8 cellular contexts compared by ENCODE assay signal in genomic region chr9:35553670-35554543, GRCh38. TPM values are rescaled to one million over a fixed set of nuclear protein-coding genes. Genes with fewer than 3 reads are reported as not detected.
DNase-seq lines count a peak whose midpoint lies in the region; ATAC-seq, FAIRE-seq and TF ChIP-seq lines count a peak whose summit lies in the region.

No MANE protein-coding gene starts in this region.

- CTCF ChIA-PET in PC-9 (lab: Charles Lee): interaction anchor here (0.5 to 1.9 kb wide), 5 partner anchors 33 to 662 kb away, joined by 3 to 17 read pairs (median 5); no protein-coding TSS in a partner anchor
- CTCF ChIA-PET in K562 (lab: Yijun Ruan, JAX; ENCODE audit: low intra/inter-chr PET ratio): interaction anchor here (0.6 to 1.7 kb wide), 7 partner anchors 65 to 504 kb away, joined by 3 to 12 read pairs (median 3); no protein-coding TSS in a partner anchor

- H3K27ac ChIP-seq in PC-9 (no peak overlapping the region), K562 (ENCODE audit: extremely low read depth, low read depth, low read length) (no peak overlapping the region), gastrocnemius medialis (peak overlapping the region; percentile 83 to 95 (median 90))

- no peaks in the 10 kb centered on the region for H3K9me2 ChIP-seq in PC-9 (ENCODE audit: insufficient read depth)

- H3K79me2 ChIP-seq in PC-9 (ENCODE audit: low read depth) (no peaks in the 10 kb centered on the region), K562 (ENCODE audit: control insufficient read depth, insufficient read depth, low read length) (no peaks in the 10 kb centered on the region)

- whole genome bisulfite sequencing in K562 (ENCODE audit: insufficient coverage, low coverage, missing lambda C conversion rate): 14% methylated on average over 12 of the region's 12 CpGs

- H4K20me1 ChIP-seq in PC-9 (ENCODE audit: insufficient read depth) (no peaks in the 10 kb centered on the region), K562 (replicated peaks; ENCODE audit: control insufficient read depth, insufficient read depth, low read length) (no peaks in the 10 kb centered on the region; the same call in 1 of the 2 replicates)

- intact Hi-C loops in PC-9 (cut with micrococcal nuclease; ENCODE audit: unreplicated experiment): loop anchor here (1.0 to 2.0 kb wide), 3 partner anchors 43 to 73 kb away; no protein-coding TSS in a partner anchor
- intact Hi-C loops in K562 (cut with micrococcal nuclease): loop anchor here (1.0 kb wide), 1 partner anchor 73 kb away; no protein-coding TSS in a partner anchor
- intact Hi-C loops in gastrocnemius medialis (cut with DNase I; ENCODE audit: low total_unique reads): loop anchor here (1.0 to 10.0 kb wide), 5 partner anchors 43 to 437 kb away; no protein-coding TSS in a partner anchor

- peak; percentile 85 for FAIRE-seq in K562 (lab: Jason Lieb, UNC)

- peak; percentile 80 for TF ChIP-seq CTCF in PC-9 (conservative IDR thresholded peaks at IDR 0.05)
- peak; percentile 82 to 91 (median 88) for TF ChIP-seq CTCF in K562 (IDR thresholded peaks at IDR 0.05 in 2 of 3, conservative IDR thresholded peaks at IDR 0.05 in 1 of 3; ENCODE audit: insufficient read depth in 2 of 3, low read depth in 1 of 3, low read length in 3 of 3)
- TF ChIP-seq CTCF in gastrocnemius medialis (IDR thresholded peaks at IDR 0.05 in 4 of 5, conservative IDR thresholded peaks at IDR 0.05 in 1 of 5): peak; percentile 93 to 98 (median 93)

- DNase-seq in Caki2 (ENCODE audit: low read depth): peak; percentile 46
- peak; percentile 66 for DNase-seq in HS-27A (ENCODE audit: low read depth)
- DNase-seq in PC-9: peak; percentile 39 to 44
- peak; percentile 62 to 70 (median 64) for DNase-seq in K562 (ENCODE audit: extremely low read depth in 1 of 4, low spot score in 3 of 4)
- peak; percentile 86 for DNase-seq in iPS-NIHi11 (ENCODE audit: low spot score)
- DNase-seq in gastrocnemius medialis: peak; percentile 55 to 81

- H3K4me3 ChIP-seq in PC-9 (no peak overlapping the region), K562 (no peak overlapping the region), gastrocnemius medialis (no peak overlapping the region)

- no TSS peak for BruUV-seq in PC-9 (replicated peaks; lab: Mats Ljungman, UMichigan)
- no TSS peak for BruUV-seq in K562 (replicated peaks; lab: Mats Ljungman, UMichigan)

- POLR2A ChIA-PET in PC-9 (lab: Charles Lee; ENCODE audit: unreplicated experiment): interaction anchor here (0.5 kb wide), 1 partner anchor 38 kb away, joined by 4 read pairs; no protein-coding TSS in a partner anchor
- POLR2A ChIA-PET in K562 (lab: Yijun Ruan, JAX): interaction anchor here (0.5 to 1.1 kb wide), 6 partner anchors 9 to 482 kb away, joined by 3 to 5 read pairs (median 4); partner anchors contain the start of gene VCP

- H3K4me1 ChIP-seq in PC-9 (replicated peaks; ENCODE audit: insufficient read depth): no peaks in the 10 kb centered on the region
- peaks cover 0 to 3% of the 10 kb centered on the region in 2 experiments; a peak in 3 of 5 replicates for H3K4me1 ChIP-seq in K562 (replicated peaks in 1 of 2; ENCODE audit: control insufficient read depth in 2 of 2, insufficient read depth in 2 of 2, low read length in 2 of 2)
- peaks cover 51 to 81% of the 10 kb centered on the region in 2 donors for H3K4me1 ChIP-seq in gastrocnemius medialis

- 0 out of 2 replicates have a peak, but pooled peaks cover 6% of the 10 kb centered on the region for H3F3A ChIP-seq in PC-9 (ENCODE audit: insufficient read depth, low read depth)

- peak; percentile 97 for ATAC-seq in K562
- peak; percentile 72 to 81 for ATAC-seq in gastrocnemius medialis
- no peak for ATAC-seq in HG02840 (IDR thresholded peaks at IDR 0.05; ENCODE audit: low FRiP score, unreplicated experiment)
- ATAC-seq in HG03025 (IDR thresholded peaks at IDR 0.05; ENCODE audit: low FRiP score, unreplicated experiment): no peak

- H3K9me3 ChIP-seq in PC-9 (ENCODE audit: insufficient read depth, low read depth) (no peaks in the 10 kb centered on the region), K562 (replicated peaks; ENCODE audit: control insufficient read depth, insufficient read depth, low read depth, low read length) (no peaks in the 10 kb centered on the region), gastrocnemius medialis (no peaks in the 10 kb centered on the region)

- H3K9ac ChIP-seq in K562 (ENCODE audit: insufficient read depth in 1 of 2, low read depth in 2 of 2, low read length in 2 of 2): no peak overlapping the region

- in situ Hi-C loops in Caki2 (cut with HindIII; ENCODE audit: low pct_unique_long_range_greater_than_20kb, low sequenced_read_pairs): no loop called here
- in situ Hi-C loops in K562 (cut with MboI): loop anchor here (5.0 to 25.0 kb wide), 3 partner anchors 67 to 667 kb away; a partner anchor contains a TSS
- in situ Hi-C loops in gastrocnemius medialis (cut with MboI; ENCODE audit: low sequenced_read_pairs in 4 of 4): loop anchor here (5.0 to 25.0 kb wide), 6 partner anchors 67 to 442 kb away; partner anchors contain the start of genes ATOSB (in 3 of the 4), ARHGEF39 (in 1 of the 4), CA9 (in 1 of the 4) and CCDC107 (in 1 of the 4)

- H3K4me2 ChIP-seq in PC-9 (no peak overlapping the region), K562 (ENCODE audit: insufficient read depth, low read length) (no peak overlapping the region)

- TF ChIP-seq POLR2A in K562 (conservative IDR thresholded peaks at IDR 0.05) (no peak), gastrocnemius medialis (IDR thresholded peaks at IDR 0.05) (no peak)

- H2AFZ ChIP-seq in PC-9 (no peak overlapping the region), K562 (ENCODE audit: low read depth, low read length) (no peak overlapping the region)

- H3K36me3 ChIP-seq in PC-9 (ENCODE audit: low read depth): no peaks in the 10 kb centered on the region
- H3K36me3 ChIP-seq in K562 (ENCODE audit: control insufficient read depth, insufficient read depth, low read length): peaks cover 21% of the 10 kb centered on the region; the same call in 1 of the 3 replicates
- H3K36me3 ChIP-seq in gastrocnemius medialis: peaks cover 0 to 39% of the 10 kb centered on the region in 2 donors

- no peaks in the 10 kb centered on the region for H3K27me3 ChIP-seq in PC-9 (ENCODE audit: insufficient read depth, low read depth)
- no peaks in the 10 kb centered on the region for H3K27me3 ChIP-seq in K562 (ENCODE audit: control insufficient read depth in 2 of 2, insufficient read depth in 2 of 2, low read length in 2 of 2)
- no peaks in the 10 kb centered on the region for H3K27me3 ChIP-seq in gastrocnemius medialis

- H3K9me1 ChIP-seq in K562 (ENCODE audit: control insufficient read depth, insufficient read depth, low read length): no peaks in the 10 kb centered on the region

- no peak for TF ChIP-seq EP300 in K562 (IDR thresholded peaks at IDR 0.05; ENCODE audit: low read length)

- peak; percentile 86 to 90 for TF ChIP-seq RAD21 in K562 (CRISPR knock-in tag; conservative IDR thresholded peaks at IDR 0.05 in 1 of 2, IDR thresholded peaks at IDR 0.05 in 1 of 2)

TF ChIP-seq in K562, 482 proteins besides CTCF, POLR2A, EP300 and RAD21:
- TF ChIP-seq SMC3 (conservative IDR thresholded peaks at IDR 0.05; ENCODE audit: insufficient read depth, low read depth, low read length) (peak; percentile 81), RB1 (IDR thresholded peaks at IDR 0.05; ENCODE audit: low read depth) (peak; percentile 61; the same call in 1 of the 2 replicates), ESRRA (IDR thresholded peaks at IDR 0.05; ENCODE audit: borderline replicate concordance, low read depth) (peak; percentile 74), STAG1 (CRISPR knock-in tag; IDR thresholded peaks at IDR 0.05; ENCODE audit: borderline replicate concordance) (peak; percentile 16; the same call in 1 of the 2 replicates), CCNT2 (IDR thresholded peaks at IDR 0.05; ENCODE audit: borderline replicate concordance, extremely low read depth, insufficient read length, low read depth, low read length) (no peak), CC2D1A (IDR thresholded peaks at IDR 0.05) (0 out of 2 replicates have a peak, but pooled peaks have one; percentile 20), ARID1B (IDR thresholded peaks at IDR 0.05) (no peak)
- TF ChIP-seq, protein P1, sequence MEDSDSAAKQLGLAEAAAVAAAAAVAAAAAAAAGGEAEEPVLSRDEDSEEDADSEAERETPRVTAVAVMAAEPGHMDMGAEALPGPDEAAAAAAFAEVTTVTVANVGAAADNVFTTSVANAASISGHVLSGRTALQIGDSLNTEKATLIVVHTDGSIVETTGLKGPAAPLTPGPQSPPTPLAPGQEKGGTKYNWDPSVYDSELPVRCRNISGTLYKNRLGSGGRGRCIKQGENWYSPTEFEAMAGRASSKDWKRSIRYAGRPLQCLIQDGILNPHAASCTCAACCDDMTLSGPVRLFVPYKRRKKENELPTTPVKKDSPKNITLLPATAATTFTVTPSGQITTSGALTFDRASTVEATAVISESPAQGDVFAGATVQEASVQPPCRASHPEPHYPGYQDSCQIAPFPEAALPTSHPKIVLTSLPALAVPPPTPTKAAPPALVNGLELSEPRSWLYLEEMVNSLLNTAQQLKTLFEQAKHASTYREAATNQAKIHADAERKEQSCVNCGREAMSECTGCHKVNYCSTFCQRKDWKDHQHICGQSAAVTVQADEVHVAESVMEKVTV (CRISPR knock-in tag; IDR thresholded peaks at IDR 0.05): peak; percentile 84

RNA-seq across cellular contexts. Expression of gene TESK1, which starts 51.2 kb away (rescaled TPM):
- 2.9 and 3.0 TPM in 2 replicates for total RNA-seq in Caki2 (2014; rRNA removed; shearing (Covaris generic); ENCODE audit: low replicate concordance)
- total RNA-seq in PC-9 (2021) (25.5 and 30.6 TPM in 2 replicates), K562 (2014; rRNA removed) (3.7 and 4.8 TPM in 2 replicates), K562 (2014; rRNA removed; fragmentation: Illumina TruSeq; extraction: Trizol) (1.8 and 2.1 TPM in 2 replicates), K562 (2015; rRNA removed; fragmentation: Illumina TruSeq; extraction: Trizol) (4.1 and 4.3 TPM in 2 replicates), K562 (2021) (7.9 and 10.4 TPM in 2 replicates), gastrocnemius medialis (100 to 1,000 TPM in 1 of 4 donors, 10 to 100 TPM in 3; 48.1 to 108 (median 65.4) TPM)
- total RNA-seq in K562 (2011; cell fraction: chromatin; rRNA removed; ENCODE audit: low replicate concordance): 31.6 and 38.4 TPM in 2 replicates
- total RNA-seq in K562 (2011; cell fraction: nucleolus; rRNA removed): 22.0 and 29.9 TPM in 2 replicates
- 25.6 and 25.8 TPM in 2 replicates for total RNA-seq in K562 (2011; cell fraction: nucleoplasm; rRNA removed)
- polyA plus RNA-seq in K562 (2011; rRNA removed) (5.9 and 6.2 TPM in 2 replicates), K562 (2014; fragmentation: Illumina TruSeq; extraction: Trizol) (6.0 and 7.4 TPM in 2 replicates), K562 (2014; fragmentation: Nextera tagmentation; extraction: Ambion mirVana) (under 1 TPM; 0.07 to 0.21 TPM), K562 (2014; rRNA removed) (5.9 and 8.1 TPM in 2 replicates)
- polyA plus RNA-seq in K562 (2011; cell fraction: cytosol; rRNA removed): 5.3 and 8.8 TPM in 2 replicates
- 40.2 and 56.0 TPM in 2 replicates for polyA plus RNA-seq in K562 (2011; cell fraction: nucleus; rRNA removed)
- polyA plus RNA-seq in K562 (2012): 11.7 and 15.9 TPM in 2 replicates
- polyA minus RNA-seq in K562 (2011; rRNA and poly(A)+ RNA removed): 5.2 and 5.7 TPM in 2 replicates
- 4.2 and 8.7 TPM in 2 replicates for polyA minus RNA-seq in K562 (2011; cell fraction: cytosol; rRNA and poly(A)+ RNA removed)
- polyA minus RNA-seq in K562 (2011; cell fraction: nucleus; rRNA and poly(A)+ RNA removed): 12.4 and 17.7 TPM in 2 replicates

Comparison
In these comparisons a context has a peak if more than half of its experiments do, and no peak if none do; other contexts are left out.
1. H3K27ac ChIP-seq: peak in gastrocnemius medialis (4 of 4); none in PC-9 (single experiment) and K562 (single experiment).
2. ATAC-seq: peak in K562 (single experiment) and gastrocnemius medialis (2 of 2); none in HG02840 (single experiment) and HG03025 (single experiment).
3. Peak in every context shown above with its lines, with median percentiles within 50 percentile points of each other: DNase-seq and CTCF ChIP-seq.